Comparison of ENCODE assay signal across 22 cellular contexts in genomic region chr1:107009286-107009685, GRCh38. TPM values are rescaled to one million over a fixed set of nuclear protein-coding genes. Genes with fewer than 3 reads are reported as not detected.
DNase-seq lines count a peak whose midpoint lies in the region; ATAC-seq and TF ChIP-seq lines count a peak whose summit lies in the region.
"Had no signal": no experiment of that assay in that cellular context is flagged by ENCODE, and none has a peak within 500 bp of the region (broad histone marks: within the 10 kb centered on the region; RNA-seq: fewer than 3 reads in every experiment).

No MANE protein-coding gene starts in this region.

- TF ChIP-seq CTCF in nephron (IDR thresholded peaks at IDR 0.05; ENCODE audit: unreplicated experiment in 3 of 3) (no peak), SK-N-SH (IDR thresholded peaks at IDR 0.05) (no peak), GM10266 (IDR thresholded peaks at IDR 0.05; ENCODE audit: control insufficient read depth, insufficient read depth, low read depth, missing control alignments) (no peak), colonic mucosa (IDR thresholded peaks at IDR 0.05) (no peak)

- H3F3A ChIP-seq in SK-N-SH (replicated peaks; ENCODE audit: insufficient read depth) = no peaks in the 10 kb centered on the region

- TF ChIP-seq RAD21 in SK-N-SH (IDR thresholded peaks at IDR 0.05; ENCODE audit: low read length) = no peak

- H3K36me3 Mint-ChIP-seq in nephron (ENCODE audit: low read depth) = no peaks in the 10 kb centered on the region

- POLR2A ChIA-PET in SK-N-SH (lab: Yijun Ruan, JAX) = no interaction called here

- H3K27me3 ChIP-seq in aorta (ENCODE audit: control insufficient read depth in 1 of 2, insufficient read depth in 2 of 2, low read length in 1 of 2) (no peaks in the 10 kb centered on the region), SK-N-SH (ENCODE audit: insufficient read depth) (no peaks in the 10 kb centered on the region; the same call in 1 of the 2 replicates), colonic mucosa (no peaks in the 10 kb centered on the region)
- H3K27me3 ChIP-seq: BE2C, SJCRH30 had no signal

- no peaks in the 10 kb centered on the region for H4K20me1 ChIP-seq in SK-N-SH (ENCODE audit: insufficient read depth)

- peak; percentile 8 for DNase-seq in cerebellar cortex (ENCODE audit: low spot score)
- DNase-seq in globus pallidus (ENCODE audit: low spot score) = peak; percentile 23
- DNase-seq in aorta = no peak
- DNase-seq in SK-N-SH = no peak
- DNase-seq in GM10266 (ENCODE audit: extremely low spot score) = no peak
- DNase-seq in colonic mucosa = no peak
- DNase-seq: BE2C, DMS53, GF-D8, GM23248, IMR-90, NCI-H1092 treated with DMSO at 0.1 percent for 48 hours, NCI-H146, NCI-H2029, NCI-H2227 treated with DMSO at 0.1 percent for 48 hours, NCI-H524 treated with DMSO at 0.1 percent for 48 hours, NCI-H82, SJCRH30 had no signal

- no peak for TF ChIP-seq EP300 in SK-N-SH (IDR thresholded peaks at IDR 0.05; ENCODE audit: borderline replicate concordance in 1 of 2, low read depth in 1 of 2, low read length in 1 of 2)

- H3K36me3 ChIP-seq in aorta (ENCODE audit: control insufficient read depth in 1 of 2, insufficient read depth in 2 of 2, low read length in 1 of 2) (no peaks in the 10 kb centered on the region), SK-N-SH (replicated peaks in 1 of 2; ENCODE audit: control insufficient read depth in 1 of 2, insufficient read depth in 2 of 2, low read length in 1 of 2) (no peaks in the 10 kb centered on the region), colonic mucosa (no peaks in the 10 kb centered on the region)
- H3K36me3 ChIP-seq: BE2C, HAP-1, SJCRH30 had no signal

- intact Hi-C loops in aorta (cut with DNase I) = no loop called here
- intact Hi-C loops in colonic mucosa (cut with DNase I) = no loop called here

- no peaks in the 10 kb centered on the region for H3K9me2 ChIP-seq in SK-N-SH

- no peaks in the 10 kb centered on the region for H3K79me2 ChIP-seq in SK-N-SH (ENCODE audit: insufficient read depth)

- H3K9me3 ChIP-seq in aorta (ENCODE audit: control insufficient read depth, low read length) (peaks cover 1% of the 10 kb centered on the region), SK-N-SH (no peaks in the 10 kb centered on the region), colonic mucosa (no peaks in the 10 kb centered on the region)
- H3K9me3 ChIP-seq: A549, BE2C, HAP-1, SJCRH30 had no signal

- H3K4me1 Mint-ChIP-seq in nephron = peaks cover 21% of the 10 kb centered on the region

- no peak overlapping the region for H3K4me3 ChIP-seq in aorta (ENCODE audit: low read length in 2 of 2)
- H3K4me3 ChIP-seq in SK-N-SH (ENCODE audit: low read depth in 2 of 2, low read length in 1 of 2) = no peak overlapping the region
- no peak overlapping the region for H3K4me3 ChIP-seq in colonic mucosa
- H3K4me3 ChIP-seq: A549, GM23248, HAP-1, SJCRH30 had no signal

- H3K27me3 Mint-ChIP-seq in nephron (ENCODE audit: low read depth) = no peaks in the 10 kb centered on the region

- ATAC-seq in aorta (ENCODE audit: low FRiP score) = peak; percentile 57
- ATAC-seq: A549 had no signal

- 66 to 69% methylated on average over 3 of the region's 3 CpGs for WGBS in aorta, 2 donors
- 68% methylated on average over 3 of the region's 3 CpGs for WGBS in SK-N-SH (ENCODE audit: low lambda C conversion rate)

- no peaks in the 10 kb centered on the region for H3K4me1 ChIP-seq in aorta (ENCODE audit: control insufficient read depth in 1 of 2, insufficient read depth in 2 of 2, low read length in 2 of 2)
- no peaks in the 10 kb centered on the region for H3K4me1 ChIP-seq in SK-N-SH (ENCODE audit: control insufficient read depth in 1 of 2, insufficient read depth in 2 of 2, low read depth in 1 of 2, low read length in 1 of 2)
- no peaks in the 10 kb centered on the region for H3K4me1 ChIP-seq in colonic mucosa
- H3K4me1 ChIP-seq: A549, BE2C, HAP-1, SJCRH30 had no signal

- H2AFZ ChIP-seq in SK-N-SH (ENCODE audit: low read depth) = no peak overlapping the region
- H2AFZ ChIP-seq: GM23248 had no signal

- H3K4me2 ChIP-seq in SK-N-SH = no peak overlapping the region
- H3K4me2 ChIP-seq: A549, KMS-11 had no signal

- H3K9me3 Mint-ChIP-seq in nephron = no peaks in the 10 kb centered on the region

- H3K27ac Mint-ChIP-seq in nephron = peak overlapping the region in 2 of 3 experiments; percentile 46 to 66

- H3K27ac ChIP-seq in aorta (ENCODE audit: low read depth in 1 of 2, low read length in 2 of 2) (no peak overlapping the region), SK-N-SH (ENCODE audit: low read depth in 2 of 2, low read length in 1 of 2) (no peak overlapping the region), colonic mucosa (no peak overlapping the region)
- H3K27ac ChIP-seq: A549, GM23248, KMS-11, SJCRH30 had no signal

- CTCF ChIA-PET in SK-N-SH (lab: Yijun Ruan, JAX) = no interaction called here

- H3K9ac ChIP-seq in SK-N-SH (no peak overlapping the region), colonic mucosa (ENCODE audit: low read depth in 2 of 2, low read length in 2 of 2) (no peak overlapping the region)
- H3K9ac ChIP-seq: GM23248, KMS-11 had no signal

- H3K4me3 Mint-ChIP-seq in nephron = no peak overlapping the region

TF ChIP-seq in SK-N-SH, 30 proteins besides CTCF, POLR2A, EP300 and RAD21:
- TF ChIP-seq FOXM1 (IDR thresholded peaks at IDR 0.05; ENCODE audit: low read depth) = no peak
- no peak for TF ChIP-seq USF2 (IDR thresholded peaks at IDR 0.05; ENCODE audit: borderline replicate concordance, low read depth, low read length)
- no peak for TF ChIP-seq RFX5 (IDR thresholded peaks at IDR 0.05; ENCODE audit: low read length)
- TF ChIP-seq TCF12 (IDR thresholded peaks at IDR 0.05) = no peak
- TF ChIP-seq RCOR1 (IDR thresholded peaks at IDR 0.05; ENCODE audit: low read length) = no peak
- TF ChIP-seq IRF3 (IDR thresholded peaks at IDR 0.05; ENCODE audit: low read depth, low read length) = no peak
- no peak for TF ChIP-seq ELF1 (IDR thresholded peaks at IDR 0.05)
- no peak for TF ChIP-seq MEF2A (IDR thresholded peaks at IDR 0.05; ENCODE audit: borderline replicate concordance, low read depth)

RNA-seq across cellular contexts. Expression of gene PRMT6, which starts 47.2 kb away (rescaled TPM):
- total RNA-seq in aorta (1 to 10 TPM; 6.4 to 7.7 TPM), colonic mucosa (10 to 100 TPM; 11.8 to 19.1 TPM)
- polyA plus RNA-seq in aorta (1 to 10 TPM; 5.1 to 7.3 TPM), SK-N-SH (2012; rRNA removed) (15.2 and 17.2 TPM in 2 replicates)
- 14.4 and 17.8 TPM in 2 replicates for polyA plus RNA-seq in SK-N-SH (2012; cell fraction: cytosol; rRNA removed)
- polyA plus RNA-seq in SK-N-SH (2012; cell fraction: nucleus; rRNA removed) = 5.9 and 6.7 TPM in 2 replicates
- polyA plus RNA-seq: A549 had no signal

Comparison
In these comparisons a context has a peak if more than half of its experiments do, and no peak if none do; other contexts are left out.
1. DNase-seq: peak in cerebellar cortex (single experiment) and globus pallidus (single experiment); none in aorta (0 of 2), SK-N-SH (single experiment), GM10266 (single experiment) and colonic mucosa (single experiment).